In the genomic region with DNA sequence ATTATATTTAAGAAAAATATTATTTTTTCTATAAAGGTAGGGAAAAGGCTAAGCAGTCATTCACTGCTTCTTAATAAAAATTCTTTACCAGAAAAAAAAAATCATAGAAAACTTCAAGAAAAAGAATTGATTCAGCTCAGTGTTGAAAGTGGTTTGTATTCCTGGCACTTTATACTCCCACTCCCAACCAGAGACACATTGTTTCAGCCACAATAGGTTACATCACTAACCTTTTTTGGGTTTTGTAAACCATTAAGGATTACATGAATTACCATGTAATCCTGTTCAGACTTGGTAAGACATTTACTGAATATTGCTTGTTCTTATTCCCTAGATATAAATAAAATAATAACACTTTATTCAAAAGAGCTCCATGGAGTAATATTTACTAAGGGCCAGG, we compare ENCODE assay signal across 22 cellular contexts.
"Had no signal": no experiment of that assay in that cellular context is flagged by ENCODE, and none has a peak within 500 bp of the region (broad histone marks: within the 10 kb centered on the region; RNA-seq: fewer than 3 reads in every experiment).

No MANE protein-coding gene starts in this region.

- H3K27me3 ChIP-seq: foreskin keratinocyte, sigmoid colon, spleen, tibial artery had no signal

- H3K4me3 ChIP-seq: lower lobe of right lung, mucosa of descending colon, sigmoid colon, spleen, tibial artery had no signal

- ATAC-seq: foreskin keratinocyte, left lobe of liver, lower lobe of right lung, mucosa of descending colon had no signal

- FAIRE-seq: TTC549 had no signal

- H3K9me3 ChIP-seq: lower lobe of right lung, mucosa of descending colon, sigmoid colon, spleen, tibial artery had no signal

- DNase-seq: activated CD4-positive, CD25-positive, alpha-beta regulatory T cell treated with anti-CD3 and anti-CD28 coated beads, Interleukin-2, amount 50 U/mL, for 72 hours; activated CD8-positive, alpha-beta memory T cell treated with anti-CD3 and anti-CD28 coated beads for 24 hours; activated CD8-positive, alpha-beta memory T cell treated with anti-CD3 and anti-CD28 coated beads, Interleukin-2, amount 50 U/mL, for 4 hours; activated effector memory CD4-positive, alpha-beta T cell treated with Interleukin-2 at 50 U/mL for 16 hours; activated naive CD4-positive, alpha-beta T cell treated with anti-CD3 and anti-CD28 coated beads for 36 hours; activated T-cell treated with anti-CD3 and anti-CD28 coated beads, Interleukin-2, amount 50 U/mL, for 4 hours; anterior cingulate cortex; caudate nucleus; effector CD4-positive, alpha-beta T cell; foreskin keratinocyte; lower lobe of right lung; mucosa of descending colon; naive B cell; nucleus accumbens; sigmoid colon; spleen; stimulated activated CD4-positive, alpha-beta T cell treated with anti-CD3 and anti-CD28 coated beads, Interleukin-4, amount 100 ng/mL, for 1 hour; T-helper 1 cell; tibial artery; WERI-Rb-1 had no signal

- H3K4me1 ChIP-seq: foreskin keratinocyte, sigmoid colon had no signal

- H3K27ac ChIP-seq: foreskin keratinocyte, sigmoid colon, spleen, WERI-Rb-1 had no signal
